ENCODE assay signal across 1 cellular context in the genomic region with DNA sequence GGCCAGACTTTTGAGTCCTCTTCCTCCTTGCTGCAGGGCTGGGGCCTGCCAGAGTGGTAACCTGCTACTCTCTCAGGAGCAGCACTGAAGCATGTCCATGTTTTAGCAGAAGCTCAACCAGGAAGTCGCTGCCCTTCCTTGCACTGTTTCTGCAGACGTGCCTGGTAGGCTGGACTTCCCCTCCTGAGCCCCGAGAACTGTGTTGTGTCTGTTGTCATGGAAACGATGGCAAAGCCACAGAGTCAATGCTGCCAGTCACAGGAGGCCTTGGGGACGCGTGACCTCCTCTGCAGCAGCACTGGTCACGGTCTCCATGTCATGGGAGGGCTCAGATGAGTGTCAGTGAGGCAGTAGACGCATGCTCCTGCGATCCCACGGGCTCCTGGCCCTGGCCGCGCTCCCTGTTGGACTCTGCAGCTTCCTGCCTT.
TF ChIP-seq lines count a peak whose summit lies in the region.

No MANE protein-coding gene starts in this region.

TF ChIP-seq in GM12878, 131 proteins besides CTCF, POLR2A, EP300 and RAD21 (continued from another document and continues in another):
- TF ChIP-seq, protein P1, sequence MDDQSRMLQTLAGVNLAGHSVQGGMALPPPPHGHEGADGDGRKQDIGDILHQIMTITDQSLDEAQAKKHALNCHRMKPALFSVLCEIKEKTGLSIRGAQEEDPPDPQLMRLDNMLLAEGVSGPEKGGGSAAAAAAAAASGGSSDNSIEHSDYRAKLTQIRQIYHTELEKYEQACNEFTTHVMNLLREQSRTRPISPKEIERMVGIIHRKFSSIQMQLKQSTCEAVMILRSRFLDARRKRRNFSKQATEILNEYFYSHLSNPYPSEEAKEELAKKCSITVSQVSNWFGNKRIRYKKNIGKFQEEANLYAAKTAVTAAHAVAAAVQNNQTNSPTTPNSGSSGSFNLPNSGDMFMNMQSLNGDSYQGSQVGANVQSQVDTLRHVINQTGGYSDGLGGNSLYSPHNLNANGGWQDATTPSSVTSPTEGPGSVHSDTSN (IDR thresholded peaks at IDR 0.05; ENCODE audit: insufficient replicate concordance, low read depth, low read length): peak; percentile 85
- peak; percentile 78 for TF ChIP-seq SPI1 (IDR thresholded peaks at IDR 0.05; ENCODE audit: borderline replicate concordance, insufficient read depth, low read depth, low read length)
- peak; percentile 83 for TF ChIP-seq SP1 (IDR thresholded peaks at IDR 0.05; ENCODE audit: low read depth, low read length)
- 0 out of 2 replicates have a peak, but pooled peaks have one; percentile 80 for TF ChIP-seq WRNIP1 (IDR thresholded peaks at IDR 0.05; ENCODE audit: borderline replicate concordance, low read depth, low read length)
- TF ChIP-seq TBL1XR1 (IDR thresholded peaks at IDR 0.05; ENCODE audit: low read depth, low read length): peak; percentile 90; the same call in 1 of the 2 replicates
- TF ChIP-seq GATAD2B (conservative IDR thresholded peaks at IDR 0.05; ENCODE audit: low read depth): peak; percentile 70; the same call in 1 of the 2 replicates
- TF ChIP-seq, protein P2, sequence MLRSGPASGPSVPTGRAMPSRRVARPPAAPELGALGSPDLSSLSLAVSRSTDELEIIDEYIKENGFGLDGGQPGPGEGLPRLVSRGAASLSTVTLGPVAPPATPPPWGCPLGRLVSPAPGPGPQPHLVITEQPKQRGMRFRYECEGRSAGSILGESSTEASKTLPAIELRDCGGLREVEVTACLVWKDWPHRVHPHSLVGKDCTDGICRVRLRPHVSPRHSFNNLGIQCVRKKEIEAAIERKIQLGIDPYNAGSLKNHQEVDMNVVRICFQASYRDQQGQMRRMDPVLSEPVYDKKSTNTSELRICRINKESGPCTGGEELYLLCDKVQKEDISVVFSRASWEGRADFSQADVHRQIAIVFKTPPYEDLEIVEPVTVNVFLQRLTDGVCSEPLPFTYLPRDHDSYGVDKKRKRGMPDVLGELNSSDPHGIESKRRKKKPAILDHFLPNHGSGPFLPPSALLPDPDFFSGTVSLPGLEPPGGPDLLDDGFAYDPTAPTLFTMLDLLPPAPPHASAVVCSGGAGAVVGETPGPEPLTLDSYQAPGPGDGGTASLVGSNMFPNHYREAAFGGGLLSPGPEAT (IDR thresholded peaks at IDR 0.05; ENCODE audit: low read depth): peak; percentile 88
- peak; percentile 80 for TF ChIP-seq KLF5 (IDR thresholded peaks at IDR 0.05; ENCODE audit: partially characterized antibody)
- TF ChIP-seq, protein P3, sequence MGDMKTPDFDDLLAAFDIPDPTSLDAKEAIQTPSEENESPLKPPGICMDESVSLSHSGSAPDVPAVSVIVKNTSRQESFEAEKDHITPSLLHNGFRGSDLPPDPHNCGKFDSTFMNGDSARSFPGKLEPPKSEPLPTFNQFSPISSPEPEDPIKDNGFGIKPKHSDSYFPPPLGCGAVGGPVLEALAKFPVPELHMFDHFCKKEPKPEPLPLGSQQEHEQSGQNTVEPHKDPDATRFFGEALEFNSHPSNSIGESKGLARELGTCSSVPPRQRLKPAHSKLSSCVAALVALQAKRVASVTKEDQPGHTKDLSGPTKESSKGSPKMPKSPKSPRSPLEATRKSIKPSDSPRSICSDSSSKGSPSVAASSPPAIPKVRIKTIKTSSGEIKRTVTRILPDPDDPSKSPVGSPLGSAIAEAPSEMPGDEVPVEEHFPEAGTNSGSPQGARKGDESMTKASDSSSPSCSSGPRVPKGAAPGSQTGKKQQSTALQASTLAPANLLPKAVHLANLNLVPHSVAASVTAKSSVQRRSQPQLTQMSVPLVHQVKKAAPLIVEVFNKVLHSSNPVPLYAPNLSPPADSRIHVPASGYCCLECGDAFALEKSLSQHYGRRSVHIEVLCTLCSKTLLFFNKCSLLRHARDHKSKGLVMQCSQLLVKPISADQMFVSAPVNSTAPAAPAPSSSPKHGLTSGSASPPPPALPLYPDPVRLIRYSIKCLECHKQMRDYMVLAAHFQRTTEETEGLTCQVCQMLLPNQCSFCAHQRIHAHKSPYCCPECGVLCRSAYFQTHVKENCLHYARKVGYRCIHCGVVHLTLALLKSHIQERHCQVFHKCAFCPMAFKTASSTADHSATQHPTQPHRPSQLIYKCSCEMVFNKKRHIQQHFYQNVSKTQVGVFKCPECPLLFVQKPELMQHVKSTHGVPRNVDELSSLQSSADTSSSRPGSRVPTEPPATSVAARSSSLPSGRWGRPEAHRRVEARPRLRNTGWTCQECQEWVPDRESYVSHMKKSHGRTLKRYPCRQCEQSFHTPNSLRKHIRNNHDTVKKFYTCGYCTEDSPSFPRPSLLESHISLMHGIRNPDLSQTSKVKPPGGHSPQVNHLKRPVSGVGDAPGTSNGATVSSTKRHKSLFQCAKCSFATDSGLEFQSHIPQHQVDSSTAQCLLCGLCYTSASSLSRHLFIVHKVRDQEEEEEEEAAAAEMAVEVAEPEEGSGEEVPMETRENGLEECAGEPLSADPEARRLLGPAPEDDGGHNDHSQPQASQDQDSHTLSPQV (IDR thresholded peaks at IDR 0.05): no peak
- peak; percentile 81 for TF ChIP-seq RFX5 (IDR thresholded peaks at IDR 0.05; ENCODE audit: low read depth, low read length)
- peak in 1 of 2 experiments; percentile 66; a peak in 1 of 4 replicates for TF ChIP-seq IKZF2 (IDR thresholded peaks at IDR 0.05)
- TF ChIP-seq ATF7 (IDR thresholded peaks at IDR 0.05; ENCODE audit: low read depth): peak; percentile 17; the same call in 1 of the 2 replicates
- TF ChIP-seq RELA (IDR thresholded peaks at IDR 0.05; ENCODE audit: borderline replicate concordance, partially characterized antibody): peak; percentile 98
- TF ChIP-seq, protein P4, sequence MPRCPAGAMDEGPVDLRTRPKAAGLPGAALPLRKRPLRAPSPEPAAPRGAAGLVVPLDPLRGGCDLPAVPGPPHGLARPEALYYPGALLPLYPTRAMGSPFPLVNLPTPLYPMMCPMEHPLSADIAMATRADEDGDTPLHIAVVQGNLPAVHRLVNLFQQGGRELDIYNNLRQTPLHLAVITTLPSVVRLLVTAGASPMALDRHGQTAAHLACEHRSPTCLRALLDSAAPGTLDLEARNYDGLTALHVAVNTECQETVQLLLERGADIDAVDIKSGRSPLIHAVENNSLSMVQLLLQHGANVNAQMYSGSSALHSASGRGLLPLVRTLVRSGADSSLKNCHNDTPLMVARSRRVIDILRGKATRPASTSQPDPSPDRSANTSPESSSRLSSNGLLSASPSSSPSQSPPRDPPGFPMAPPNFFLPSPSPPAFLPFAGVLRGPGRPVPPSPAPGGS (IDR thresholded peaks at IDR 0.05; ENCODE audit: borderline replicate concordance, insufficient read depth, low read depth, low read length, poor library complexity, severe bottlenecking): peak; percentile 87
- TF ChIP-seq YY1 (IDR thresholded peaks at IDR 0.05; ENCODE audit: low read depth, low read length): no peak
- TF ChIP-seq MEF2B (IDR thresholded peaks at IDR 0.05; ENCODE audit: partially characterized antibody, poor library complexity, severe bottlenecking): peak; percentile 84
- peak; percentile 50; the same call in 1 of the 2 replicates for TF ChIP-seq NR2F1 (conservative IDR thresholded peaks at IDR 0.05)
- TF ChIP-seq ZNF384 (IDR thresholded peaks at IDR 0.05; ENCODE audit: borderline replicate concordance, low read depth, low read length): 0 out of 2 replicates have a peak, but pooled peaks have one; percentile 12
- no peak for TF ChIP-seq ASH2L (IDR thresholded peaks at IDR 0.05; ENCODE audit: borderline replicate concordance, low read depth)
- 0 out of 4 replicates have a peak, but pooled peaks of 1 of the 2 experiments have one; percentile 46 for TF ChIP-seq SRF (IDR thresholded peaks at IDR 0.05; ENCODE audit: low read depth in 2 of 2, low read length in 2 of 2)
- TF ChIP-seq, protein P5, sequence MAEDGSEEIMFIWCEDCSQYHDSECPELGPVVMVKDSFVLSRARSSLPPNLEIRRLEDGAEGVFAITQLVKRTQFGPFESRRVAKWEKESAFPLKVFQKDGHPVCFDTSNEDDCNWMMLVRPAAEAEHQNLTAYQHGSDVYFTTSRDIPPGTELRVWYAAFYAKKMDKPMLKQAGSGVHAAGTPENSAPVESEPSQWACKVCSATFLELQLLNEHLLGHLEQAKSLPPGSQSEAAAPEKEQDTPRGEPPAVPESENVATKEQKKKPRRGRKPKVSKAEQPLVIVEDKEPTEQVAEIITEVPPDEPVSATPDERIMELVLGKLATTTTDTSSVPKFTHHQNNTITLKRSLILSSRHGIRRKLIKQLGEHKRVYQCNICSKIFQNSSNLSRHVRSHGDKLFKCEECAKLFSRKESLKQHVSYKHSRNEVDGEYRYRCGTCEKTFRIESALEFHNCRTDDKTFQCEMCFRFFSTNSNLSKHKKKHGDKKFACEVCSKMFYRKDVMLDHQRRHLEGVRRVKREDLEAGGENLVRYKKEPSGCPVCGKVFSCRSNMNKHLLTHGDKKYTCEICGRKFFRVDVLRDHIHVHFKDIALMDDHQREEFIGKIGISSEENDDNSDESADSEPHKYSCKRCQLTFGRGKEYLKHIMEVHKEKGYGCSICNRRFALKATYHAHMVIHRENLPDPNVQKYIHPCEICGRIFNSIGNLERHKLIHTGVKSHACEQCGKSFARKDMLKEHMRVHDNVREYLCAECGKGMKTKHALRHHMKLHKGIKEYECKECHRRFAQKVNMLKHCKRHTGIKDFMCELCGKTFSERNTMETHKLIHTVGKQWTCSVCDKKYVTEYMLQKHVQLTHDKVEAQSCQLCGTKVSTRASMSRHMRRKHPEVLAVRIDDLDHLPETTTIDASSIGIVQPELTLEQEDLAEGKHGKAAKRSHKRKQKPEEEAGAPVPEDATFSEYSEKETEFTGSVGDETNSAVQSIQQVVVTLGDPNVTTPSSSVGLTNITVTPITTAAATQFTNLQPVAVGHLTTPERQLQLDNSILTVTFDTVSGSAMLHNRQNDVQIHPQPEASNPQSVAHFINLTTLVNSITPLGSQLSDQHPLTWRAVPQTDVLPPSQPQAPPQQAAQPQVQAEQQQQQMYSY (CRISPR knock-in tag; IDR thresholded peaks at IDR 0.05): no peak
- no peak for TF ChIP-seq CHD4 (IDR thresholded peaks at IDR 0.05)
- TF ChIP-seq, protein P6, sequence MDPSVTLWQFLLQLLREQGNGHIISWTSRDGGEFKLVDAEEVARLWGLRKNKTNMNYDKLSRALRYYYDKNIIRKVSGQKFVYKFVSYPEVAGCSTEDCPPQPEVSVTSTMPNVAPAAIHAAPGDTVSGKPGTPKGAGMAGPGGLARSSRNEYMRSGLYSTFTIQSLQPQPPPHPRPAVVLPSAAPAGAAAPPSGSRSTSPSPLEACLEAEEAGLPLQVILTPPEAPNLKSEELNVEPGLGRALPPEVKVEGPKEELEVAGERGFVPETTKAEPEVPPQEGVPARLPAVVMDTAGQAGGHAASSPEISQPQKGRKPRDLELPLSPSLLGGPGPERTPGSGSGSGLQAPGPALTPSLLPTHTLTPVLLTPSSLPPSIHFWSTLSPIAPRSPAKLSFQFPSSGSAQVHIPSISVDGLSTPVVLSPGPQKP (IDR thresholded peaks at IDR 0.05; ENCODE audit: low read depth, low read length): peak; percentile 44; the same call in 1 of the 2 replicates
- TF ChIP-seq CBFB (IDR thresholded peaks at IDR 0.05; ENCODE audit: low read depth): peak; percentile 33; the same call in 1 of the 2 replicates
- TF ChIP-seq SMARCA5 (IDR thresholded peaks at IDR 0.05): no peak
- TF ChIP-seq EED (IDR thresholded peaks at IDR 0.05; ENCODE audit: low read depth): 0 out of 2 replicates have a peak, but pooled peaks have one; percentile 17
- no peak for TF ChIP-seq ZNF622 (IDR thresholded peaks at IDR 0.05)
- TF ChIP-seq RCOR1 (conservative IDR thresholded peaks at IDR 0.05; ENCODE audit: low read depth, low read length): peak; percentile 71; the same call in 1 of the 2 replicates
- peak; percentile 98 for TF ChIP-seq BHLHE40 (IDR thresholded peaks at IDR 0.05; ENCODE audit: borderline replicate concordance in 1 of 2, low read depth in 2 of 2, low read length in 1 of 2)
- TF ChIP-seq, protein P7, sequence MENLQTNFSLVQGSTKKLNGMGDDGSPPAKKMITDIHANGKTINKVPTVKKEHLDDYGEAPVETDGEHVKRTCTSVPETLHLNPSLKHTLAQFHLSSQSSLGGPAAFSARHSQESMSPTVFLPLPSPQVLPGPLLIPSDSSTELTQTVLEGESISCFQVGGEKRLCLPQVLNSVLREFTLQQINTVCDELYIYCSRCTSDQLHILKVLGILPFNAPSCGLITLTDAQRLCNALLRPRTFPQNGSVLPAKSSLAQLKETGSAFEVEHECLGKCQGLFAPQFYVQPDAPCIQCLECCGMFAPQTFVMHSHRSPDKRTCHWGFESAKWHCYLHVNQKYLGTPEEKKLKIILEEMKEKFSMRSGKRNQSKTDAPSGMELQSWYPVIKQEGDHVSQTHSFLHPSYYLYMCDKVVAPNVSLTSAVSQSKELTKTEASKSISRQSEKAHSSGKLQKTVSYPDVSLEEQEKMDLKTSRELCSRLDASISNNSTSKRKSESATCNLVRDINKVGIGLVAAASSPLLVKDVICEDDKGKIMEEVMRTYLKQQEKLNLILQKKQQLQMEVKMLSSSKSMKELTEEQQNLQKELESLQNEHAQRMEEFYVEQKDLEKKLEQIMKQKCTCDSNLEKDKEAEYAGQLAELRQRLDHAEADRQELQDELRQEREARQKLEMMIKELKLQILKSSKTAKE (IDR thresholded peaks at IDR 0.05; ENCODE audit: low read depth, poor library complexity, severe bottlenecking): peak; percentile 100
- TF ChIP-seq, protein P8, sequence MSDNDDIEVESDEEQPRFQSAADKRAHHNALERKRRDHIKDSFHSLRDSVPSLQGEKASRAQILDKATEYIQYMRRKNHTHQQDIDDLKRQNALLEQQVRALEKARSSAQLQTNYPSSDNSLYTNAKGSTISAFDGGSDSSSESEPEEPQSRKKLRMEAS (IDR thresholded peaks at IDR 0.05; ENCODE audit: low read depth, low read length): peak; percentile 79
- TF ChIP-seq, protein P9, sequence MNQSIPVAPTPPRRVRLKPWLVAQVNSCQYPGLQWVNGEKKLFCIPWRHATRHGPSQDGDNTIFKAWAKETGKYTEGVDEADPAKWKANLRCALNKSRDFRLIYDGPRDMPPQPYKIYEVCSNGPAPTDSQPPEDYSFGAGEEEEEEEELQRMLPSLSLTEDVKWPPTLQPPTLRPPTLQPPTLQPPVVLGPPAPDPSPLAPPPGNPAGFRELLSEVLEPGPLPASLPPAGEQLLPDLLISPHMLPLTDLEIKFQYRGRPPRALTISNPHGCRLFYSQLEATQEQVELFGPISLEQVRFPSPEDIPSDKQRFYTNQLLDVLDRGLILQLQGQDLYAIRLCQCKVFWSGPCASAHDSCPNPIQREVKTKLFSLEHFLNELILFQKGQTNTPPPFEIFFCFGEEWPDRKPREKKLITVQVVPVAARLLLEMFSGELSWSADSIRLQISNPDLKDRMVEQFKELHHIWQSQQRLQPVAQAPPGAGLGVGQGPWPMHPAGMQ (IDR thresholded peaks at IDR 0.05; ENCODE audit: borderline replicate concordance): no peak
- peak; percentile 28; the same call in 1 of the 2 replicates for TF ChIP-seq HCFC1 (IDR thresholded peaks at IDR 0.05; ENCODE audit: low read length)
- no peak for TF ChIP-seq CHD1 (IDR thresholded peaks at IDR 0.05; ENCODE audit: low read depth, low read length)
